20 cellular contexts compared by ENCODE assay signal in genomic region chr1:85546748-85547147, GRCh38. TPM values are rescaled to one million over a fixed set of nuclear protein-coding genes. Genes with fewer than 3 reads are reported as not detected.
DNase-seq lines count a peak whose midpoint lies in the region; ATAC-seq and TF ChIP-seq lines count a peak whose summit lies in the region.
"Had no signal": no experiment of that assay in that cellular context is flagged by ENCODE, and none has a peak within 500 bp of the region (broad histone marks: within the 10 kb centered on the region; RNA-seq: fewer than 3 reads in every experiment).

No MANE protein-coding gene starts in this region.

- H3K4me1 Mint-ChIP-seq in HFFc6 (ENCODE audit: low read depth) (peaks cover 99% of the 10 kb centered on the region), nephron progenitor cell (peaks cover 60% of the 10 kb centered on the region), GM23338 (peaks cover 29% of the 10 kb centered on the region)
- H3K4me1 Mint-ChIP-seq: CD4-positive, CD25-positive, alpha-beta regulatory T cell; CD8-positive, alpha-beta memory T cell had no signal

- H3K4me2 ChIP-seq in OCI-LY7 (ENCODE audit: low read length) (no peak overlapping the region), GM23338 (no peak overlapping the region)

- H3K9me2 ChIP-seq in OCI-LY7 (ENCODE audit: insufficient read depth, low read length) (no peaks in the 10 kb centered on the region), GM23338 (ENCODE audit: insufficient read depth) (no peaks in the 10 kb centered on the region; the same call in 1 of the 2 replicates)

- H3K4me3 Mint-ChIP-seq in HFFc6 (peak overlapping the region; percentile 71), nephron progenitor cell (no peak overlapping the region), GM23338 (no peak overlapping the region)
- H3K4me3 Mint-ChIP-seq: CD4-positive, CD25-positive, alpha-beta regulatory T cell; CD8-positive, alpha-beta memory T cell had no signal

- TF ChIP-seq CTCF in HFFc6 (IDR thresholded peaks at IDR 0.05): no peak
- TF ChIP-seq CTCF in nephron progenitor cell (IDR thresholded peaks at IDR 0.05): no peak
- TF ChIP-seq CTCF in tibial artery (IDR thresholded peaks at IDR 0.05): no peak
- no peak for TF ChIP-seq CTCF in OCI-LY7 (conservative IDR thresholded peaks at IDR 0.05; ENCODE audit: low read length)
- no peak for TF ChIP-seq CTCF in GM23338 (conservative IDR thresholded peaks at IDR 0.05; ENCODE audit: low read depth in 2 of 2)

- no TSS peak for BruUV-seq in OCI-LY7 (replicated peaks; lab: Mats Ljungman, UMichigan)

- H3K27ac Mint-ChIP-seq in HFFc6 (peak overlapping the region; percentile 79), nephron progenitor cell (peak overlapping the region; percentile 77), GM23338 (no peak overlapping the region)
- H3K27ac Mint-ChIP-seq: CD4-positive, CD25-positive, alpha-beta regulatory T cell; CD8-positive, alpha-beta memory T cell had no signal

- DNase-seq in HFFc6 (no peak), left kidney (ENCODE audit: low read depth, low spot score) (peak; percentile 10), nephron progenitor cell (no peak), tibial artery (no peak), OCI-M1 (lab: John Stamatoyannopoulos, UW) (no peak), OCI-LY7 (ENCODE audit: low spot score) (no peak), GM23338 (ENCODE audit: low spot score) (no peak)
- DNase-seq: ACHN; BE2C; C1 segment of cervical spinal cord; CD4-positive, CD25-positive, alpha-beta regulatory T cell; CD8-positive, alpha-beta memory T cell; COR-L47; GDM1; GOT3; H7; KG1 had no signal

- ATAC-seq in GM23338 (no peak), GM19035 (IDR thresholded peaks at IDR 0.05; ENCODE audit: unreplicated experiment) (no peak)
- ATAC-seq: HCT116, HepG2 had no signal

- H3K27me3 ChIP-seq in tibial artery (no peaks in the 10 kb centered on the region), GM23338 (ENCODE audit: insufficient read depth) (no peaks in the 10 kb centered on the region)
- H3K27me3 ChIP-seq: BE2C had no signal

- H3K27ac ChIP-seq in tibial artery: peak overlapping the region; percentile 63 to 68
- no peak overlapping the region for H3K27ac ChIP-seq in OCI-LY7 (ENCODE audit: low read depth, low read length, poor library complexity, severe bottlenecking)
- H3K27ac ChIP-seq in GM23338 (ENCODE audit: low read depth): no peak overlapping the region

- H3K79me2 ChIP-seq in OCI-LY7 (ENCODE audit: insufficient read depth, low read depth, low read length) (no peaks in the 10 kb centered on the region), GM23338 (replicated peaks; ENCODE audit: insufficient read depth) (no peaks in the 10 kb centered on the region)

- H3K36me3 Mint-ChIP-seq in HFFc6 (ENCODE audit: low read depth): peaks cover 59% of the 10 kb centered on the region
- H3K36me3 Mint-ChIP-seq in nephron progenitor cell (ENCODE audit: low read depth): no peaks in the 10 kb centered on the region
- no peaks in the 10 kb centered on the region for H3K36me3 Mint-ChIP-seq in GM23338 (ENCODE audit: low read depth)
- H3K36me3 Mint-ChIP-seq: CD4-positive, CD25-positive, alpha-beta regulatory T cell; CD8-positive, alpha-beta memory T cell had no signal

- H4K20me1 ChIP-seq in OCI-LY7 (ENCODE audit: insufficient read depth, low read length) (no peaks in the 10 kb centered on the region), GM23338 (replicated peaks; ENCODE audit: insufficient read depth) (no peaks in the 10 kb centered on the region)

- CTCF ChIA-PET in OCI-LY7 (lab: Charles Lee; ENCODE audit: unreplicated experiment): no interaction called here

- H2AFZ ChIP-seq in OCI-LY7 (ENCODE audit: low read length) (no peak overlapping the region), GM23338 (no peak overlapping the region)

- H3K27me3 Mint-ChIP-seq in HFFc6 (ENCODE audit: insufficient read depth) (peaks cover 32% of the 10 kb centered on the region), nephron progenitor cell (ENCODE audit: low read depth, poor library complexity) (peaks cover 5% of the 10 kb centered on the region), GM23338 (ENCODE audit: insufficient read depth, low read depth, poor library complexity) (no peaks in the 10 kb centered on the region)

- H3K4me3 ChIP-seq in tibial artery (no peak overlapping the region), OCI-LY7 (ENCODE audit: low read depth, low read length, poor library complexity, severe bottlenecking) (no peak overlapping the region), GM23338 (no peak overlapping the region)

- H3K9me3 Mint-ChIP-seq in HFFc6: no peaks in the 10 kb centered on the region
- H3K9me3 Mint-ChIP-seq in nephron progenitor cell: no peaks in the 10 kb centered on the region
- H3K9me3 Mint-ChIP-seq in GM23338: no peaks in the 10 kb centered on the region

- H3K36me3 ChIP-seq in tibial artery (no peaks in the 10 kb centered on the region), OCI-LY7 (ENCODE audit: insufficient read depth, low read length) (no peaks in the 10 kb centered on the region), GM23338 (ENCODE audit: insufficient read depth) (no peaks in the 10 kb centered on the region)
- H3K36me3 ChIP-seq: BE2C had no signal

- intact Hi-C loops in tibial artery (cut with DNase I; ENCODE audit: low total_unique reads) (no loop called here), OCI-LY7 (cut with micrococcal nuclease; ENCODE audit: unreplicated experiment) (no loop called here)

- H3K4me1 ChIP-seq in tibial artery: peaks cover 0 to 66% (median 30%) of the 10 kb centered on the region in 4 donors
- no peaks in the 10 kb centered on the region for H3K4me1 ChIP-seq in OCI-LY7 (ENCODE audit: insufficient read depth, low read length, poor library complexity, severe bottlenecking)
- peaks cover 16% of the 10 kb centered on the region for H3K4me1 ChIP-seq in GM23338 (ENCODE audit: insufficient read depth)
- H3K4me1 ChIP-seq: BE2C had no signal

- POLR2A ChIA-PET in OCI-LY7 (lab: Charles Lee): interaction anchor here (0.7 kb wide), 1 partner anchor 366 kb away, joined by 3 read pairs; no protein-coding TSS in a partner anchor

- H3K9me3 ChIP-seq in tibial artery (no peaks in the 10 kb centered on the region), OCI-LY7 (ENCODE audit: low read length) (no peaks in the 10 kb centered on the region)
- H3K9me3 ChIP-seq: BE2C had no signal

- no peaks in the 10 kb centered on the region for H3F3A ChIP-seq in GM23338 (replicated peaks; ENCODE audit: low read depth)

TF ChIP-seq in GM23338, 12 proteins besides CTCF, POLR2A, EP300 and RAD21 (continues in another document):
- no peak for TF ChIP-seq EZH2phosphoT487 (IDR thresholded peaks at IDR 0.05; ENCODE audit: unreplicated experiment)
- no peak for TF ChIP-seq CREB1 (CRISPR knock-in tag; IDR thresholded peaks at IDR 0.05; ENCODE audit: low read depth)
- TF ChIP-seq POLR2AphosphoS5 (IDR thresholded peaks at IDR 0.05; ENCODE audit: low read depth): no peak
- TF ChIP-seq EZH2 (IDR thresholded peaks at IDR 0.05; ENCODE audit: low read depth, unreplicated experiment): no peak

RNA-seq across cellular contexts. Expression of gene CCN1, which starts 33.8 kb away (rescaled TPM):
- 1,000 to 10,000 TPM in 3 of 6 experiments, 100 to 1,000 TPM in 3; 877 to 1,071 (median 1,004) TPM for total RNA-seq in HFFc6 (2021; fragmentation: NEBNext Ultra II Directional; extraction: Animal tissue kit (Norgen Biotek cat#: 25700))
- not detected in 2 replicates for total RNA-seq in OCI-LY7 (2014; rRNA removed; shearing (Covaris generic))
- 0.23 TPM in 1 of 2 replicates, not detected in the other for total RNA-seq in OCI-LY7 (2022)
- 66.5 and 66.6 TPM in 2 replicates for total RNA-seq in GM23338 (2014; rRNA removed; shearing (Covaris generic))
- polyA plus RNA-seq in GM23338 (2016; fragmentation: Nextera tagmentation; extraction: Ambion mirVana): 130 and 132 TPM in 2 replicates
- total RNA-seq: CD4-positive, CD25-positive, alpha-beta regulatory T cell had no signal
- polyA plus RNA-seq: CD4-positive, CD25-positive, alpha-beta regulatory T cell; CD8-positive, alpha-beta memory T cell had no signal

Comparison
In these comparisons a context has a peak if more than half of its experiments do, and no peak if none do; other contexts are left out.
1. H3K27ac ChIP-seq: peak in tibial artery (2 of 2); none in OCI-LY7 (single experiment) and GM23338 (single experiment).
2. RNA of gene CCN1, which starts 33.8 kb away (total RNA-seq): 877 to 1,071 TPM in HFFc6 and 66.5 to 66.6 TPM in GM23338; 0.23 TPM in OCI-LY7; every median in the first group is over 10 times any median in the second.